Comparison of ENCODE assay signal across 21 cellular contexts in the genomic region with DNA sequence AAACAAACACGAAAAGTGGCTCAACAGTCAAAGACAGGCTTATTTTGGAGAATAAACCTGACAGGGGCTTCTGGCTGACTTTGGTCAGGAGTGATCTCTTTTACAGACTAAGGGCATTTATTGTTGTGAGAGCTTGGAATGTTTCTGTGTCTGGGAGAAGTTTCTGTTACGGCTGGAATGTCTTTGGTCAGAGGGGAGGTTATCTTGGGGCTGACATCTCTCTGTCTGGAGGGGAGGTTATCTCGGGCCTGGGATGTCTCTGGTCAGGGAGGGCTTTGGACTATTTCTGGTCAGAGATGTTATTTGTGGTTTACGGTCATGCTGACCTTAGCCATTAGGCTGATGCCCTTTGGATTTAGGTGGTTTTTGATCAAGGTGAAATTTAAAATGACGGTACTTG.
"Had no signal": no experiment of that assay in that cellular context is flagged by ENCODE, and none has a peak within 500 bp of the region (broad histone marks: within the 10 kb centered on the region; RNA-seq: fewer than 3 reads in every experiment).

No MANE protein-coding gene starts in this region.

- DNase-seq: KBM-7, MV-4-11, NCI-H1048, NCI-H1105, NCI-H1417, NCI-H146, NCI-H1694 treated with DMSO at 0.1 percent for 48 hours, NCI-H1930, NCI-H2081, NCI-H2107, NCI-H2227 treated with DMSO at 0.1 percent for 48 hours, NCI-H446, NCI-H510A, NCI-H524 treated with DMSO at 0.1 percent for 48 hours, NCI-H69, NCI-H774, PC-3, SHP77, SK-N-SH had no signal

- H3K9me3 ChIP-seq: SK-N-SH had no signal

- ATAC-seq: Panc1, PC-3 had no signal

- H3K27ac ChIP-seq: RWPE1 had no signal

- H3K4me2 ChIP-seq: SK-N-SH had no signal

- H3K9ac ChIP-seq: SK-N-SH had no signal
